8 cellular contexts compared by ENCODE assay signal in the genomic region with DNA sequence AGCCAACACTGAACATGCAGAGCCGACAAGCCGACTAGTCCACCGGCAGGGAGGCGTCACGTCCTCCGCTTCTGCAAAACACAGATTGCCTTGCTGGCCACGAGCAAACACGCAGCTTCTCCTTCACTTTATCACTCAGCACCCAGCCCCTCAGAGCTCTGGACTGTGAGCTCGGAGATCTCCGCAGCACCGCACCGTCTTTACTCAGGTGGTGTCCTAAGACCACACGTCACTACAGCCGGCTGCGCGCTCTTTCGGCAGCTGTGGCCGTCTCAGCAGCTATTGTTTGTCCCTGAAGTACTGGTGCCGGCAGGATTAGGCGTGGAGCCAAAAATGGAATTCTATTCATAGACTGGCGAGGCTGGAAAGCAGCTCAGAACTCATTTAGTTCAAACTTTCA.
A peak's percentile ranks its signal among the peaks of the same experiment; 100 is the strongest.
DNase-seq lines count a peak whose midpoint lies in the region; ATAC-seq and TF ChIP-seq lines count a peak whose summit lies in the region.

No MANE protein-coding gene starts in this region.

- peaks cover 47% of the 10 kb centered on the region for H3K36me3 Mint-ChIP-seq in nephron (ENCODE audit: low read depth)

- no peaks in the 10 kb centered on the region for H3K9me3 Mint-ChIP-seq in nephron

- H3K4me3 ChIP-seq in fibroblast of the aortic adventitia (ENCODE audit: low read depth, low read length): peak overlapping the region; percentile 19

- H3K27me3 Mint-ChIP-seq in nephron (ENCODE audit: low read depth): no peaks in the 10 kb centered on the region

- H3K27ac Mint-ChIP-seq in nephron: peak overlapping the region; percentile 53 to 80 (median 64)

- H3K4me3 Mint-ChIP-seq in nephron: peak overlapping the region in 2 of 3 experiments; percentile 56 to 79

- peak; percentile 72 for DNase-seq in Ammon's horn (ENCODE audit: low spot score)
- DNase-seq in NCI-H748 (lab: John Stamatoyannopoulos, UW; ENCODE audit: unreplicated experiment): peak; percentile 82
- DNase-seq in fibroblast of the aortic adventitia (ENCODE audit: low read depth): peak; percentile 24
- no peak for DNase-seq in OCI-M1 (lab: John Stamatoyannopoulos, UW)
- DNase-seq in 8988T: no peak

- no peak for TF ChIP-seq CTCF in fibroblast of the aortic adventitia (IDR thresholded peaks at IDR 0.05; ENCODE audit: insufficient read depth, low read length)
- TF ChIP-seq CTCF in nephron (IDR thresholded peaks at IDR 0.05; ENCODE audit: unreplicated experiment in 3 of 3): no peak

- peaks cover 40% of the 10 kb centered on the region for H3K4me1 Mint-ChIP-seq in nephron

- ATAC-seq in HG02623 (IDR thresholded peaks at IDR 0.05; ENCODE audit: unreplicated experiment): no peak
- no peak for ATAC-seq in GM21515 (IDR thresholded peaks at IDR 0.05; ENCODE audit: unreplicated experiment)

Comparison
In these comparisons a context has a peak if more than half of its experiments do, and no peak if none do; other contexts are left out.
1. DNase-seq: peak in Ammon's horn (single experiment), NCI-H748 (single experiment) and fibroblast of the aortic adventitia (single experiment); none in OCI-M1 (single experiment) and 8988T (single experiment).